ENCODE assay signal across 1 cellular context in the genomic region with DNA sequence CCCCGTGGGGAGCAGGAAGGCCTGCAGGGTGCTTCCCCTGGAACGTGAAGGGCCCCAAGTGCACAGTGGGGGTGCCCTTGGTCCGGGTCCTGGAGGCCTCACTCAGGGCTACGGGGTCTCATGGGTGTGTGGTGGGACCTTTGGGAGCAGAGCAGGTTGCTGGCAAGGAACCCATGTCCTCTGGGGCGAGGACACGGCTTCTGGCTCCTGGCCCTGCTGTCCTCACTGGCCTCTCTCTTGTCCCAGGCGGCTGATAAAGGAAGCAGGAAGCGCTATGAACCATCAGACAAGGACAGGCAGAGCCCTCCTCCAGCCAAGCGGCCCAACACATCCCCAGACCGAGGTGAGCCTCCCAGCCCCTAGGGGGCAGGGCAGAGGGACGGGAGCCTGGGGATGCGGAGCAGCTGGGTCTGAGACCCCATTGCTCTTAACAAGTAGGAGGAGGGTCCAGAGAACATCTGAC.
TF ChIP-seq lines count a peak whose summit lies in the region.

No MANE protein-coding gene starts in this region.

TF ChIP-seq in K562, 482 proteins besides CTCF, POLR2A, EP300 and RAD21 (continued from another document):
- TF ChIP-seq, protein P1, sequence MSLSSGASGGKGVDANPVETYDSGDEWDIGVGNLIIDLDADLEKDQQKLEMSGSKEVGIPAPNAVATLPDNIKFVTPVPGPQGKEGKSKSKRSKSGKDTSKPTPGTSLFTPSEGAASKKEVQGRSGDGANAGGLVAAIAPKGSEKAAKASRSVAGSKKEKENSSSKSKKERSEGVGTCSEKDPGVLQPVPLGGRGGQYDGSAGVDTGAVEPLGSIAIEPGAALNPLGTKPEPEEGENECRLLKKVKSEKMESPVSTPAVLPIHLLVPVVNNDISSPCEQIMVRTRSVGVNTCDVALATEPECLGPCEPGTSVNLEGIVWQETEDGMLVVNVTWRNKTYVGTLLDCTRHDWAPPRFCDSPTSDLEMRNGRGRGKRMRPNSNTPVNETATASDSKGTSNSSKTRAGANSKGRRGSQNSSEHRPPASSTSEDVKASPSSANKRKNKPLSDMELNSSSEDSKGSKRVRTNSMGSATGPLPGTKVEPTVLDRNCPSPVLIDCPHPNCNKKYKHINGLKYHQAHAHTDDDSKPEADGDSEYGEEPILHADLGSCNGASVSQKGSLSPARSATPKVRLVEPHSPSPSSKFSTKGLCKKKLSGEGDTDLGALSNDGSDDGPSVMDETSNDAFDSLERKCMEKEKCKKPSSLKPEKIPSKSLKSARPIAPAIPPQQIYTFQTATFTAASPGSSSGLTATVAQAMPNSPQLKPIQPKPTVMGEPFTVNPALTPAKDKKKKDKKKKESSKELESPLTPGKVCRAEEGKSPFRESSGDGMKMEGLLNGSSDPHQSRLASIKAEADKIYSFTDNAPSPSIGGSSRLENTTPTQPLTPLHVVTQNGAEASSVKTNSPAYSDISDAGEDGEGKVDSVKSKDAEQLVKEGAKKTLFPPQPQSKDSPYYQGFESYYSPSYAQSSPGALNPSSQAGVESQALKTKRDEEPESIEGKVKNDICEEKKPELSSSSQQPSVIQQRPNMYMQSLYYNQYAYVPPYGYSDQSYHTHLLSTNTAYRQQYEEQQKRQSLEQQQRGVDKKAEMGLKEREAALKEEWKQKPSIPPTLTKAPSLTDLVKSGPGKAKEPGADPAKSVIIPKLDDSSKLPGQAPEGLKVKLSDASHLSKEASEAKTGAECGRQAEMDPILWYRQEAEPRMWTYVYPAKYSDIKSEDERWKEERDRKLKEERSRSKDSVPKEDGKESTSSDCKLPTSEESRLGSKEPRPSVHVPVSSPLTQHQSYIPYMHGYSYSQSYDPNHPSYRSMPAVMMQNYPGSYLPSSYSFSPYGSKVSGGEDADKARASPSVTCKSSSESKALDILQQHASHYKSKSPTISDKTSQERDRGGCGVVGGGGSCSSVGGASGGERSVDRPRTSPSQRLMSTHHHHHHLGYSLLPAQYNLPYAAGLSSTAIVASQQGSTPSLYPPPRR (CRISPR knock-in tag; IDR thresholded peaks at IDR 0.05; ENCODE audit: borderline replicate concordance): no peak
- peak; percentile 95 for TF ChIP-seq CTBP1 (IDR thresholded peaks at IDR 0.05; ENCODE audit: borderline replicate concordance)
- no peak for TF ChIP-seq BRD9 (IDR thresholded peaks at IDR 0.05; ENCODE audit: low read depth, partially characterized antibody)
- no peak for TF ChIP-seq TSC22D4 (tag; IDR thresholded peaks at IDR 0.05)
- TF ChIP-seq POLR2G (IDR thresholded peaks at IDR 0.05; ENCODE audit: low read depth, low read length): peak; percentile 67
- TF ChIP-seq NFIX (CRISPR knock-in tag; IDR thresholded peaks at IDR 0.05; ENCODE audit: low read depth): no peak
- TF ChIP-seq SREBF1 (IDR thresholded peaks at IDR 0.05; ENCODE audit: borderline replicate concordance, low read depth, low read length): no peak
- no peak for TF ChIP-seq CBX5 (IDR thresholded peaks at IDR 0.05; ENCODE audit: borderline replicate concordance, low read depth)
- TF ChIP-seq, protein P2, sequence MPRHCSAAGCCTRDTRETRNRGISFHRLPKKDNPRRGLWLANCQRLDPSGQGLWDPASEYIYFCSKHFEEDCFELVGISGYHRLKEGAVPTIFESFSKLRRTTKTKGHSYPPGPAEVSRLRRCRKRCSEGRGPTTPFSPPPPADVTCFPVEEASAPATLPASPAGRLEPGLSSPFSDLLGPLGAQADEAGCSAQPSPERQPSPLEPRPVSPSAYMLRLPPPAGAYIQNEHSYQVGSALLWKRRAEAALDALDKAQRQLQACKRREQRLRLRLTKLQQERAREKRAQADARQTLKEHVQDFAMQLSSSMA (CRISPR knock-in tag; IDR thresholded peaks at IDR 0.05): no peak
- TF ChIP-seq GATAD2A (IDR thresholded peaks at IDR 0.05): 0 out of 2 replicates have a peak, but pooled peaks have one; percentile 29
- TF ChIP-seq IFI16 (CRISPR knock-in tag; IDR thresholded peaks at IDR 0.05): no peak
- peak in 1 of 2 experiments; percentile 55; a peak in 2 of 4 replicates for TF ChIP-seq HDAC1 (IDR thresholded peaks at IDR 0.05)
- TF ChIP-seq ZSCAN29 (IDR thresholded peaks at IDR 0.05): no peak
- TF ChIP-seq ZKSCAN8 (CRISPR knock-in tag; IDR thresholded peaks at IDR 0.05): no peak
- no peak for TF ChIP-seq ZNF561 (CRISPR knock-in tag; conservative IDR thresholded peaks at IDR 0.05)
- TF ChIP-seq CBFA2T2 (conservative IDR thresholded peaks at IDR 0.05): no peak
- no peak for TF ChIP-seq TFAM (CRISPR knock-in tag; conservative IDR thresholded peaks at IDR 0.05)
- TF ChIP-seq DACH1 (IDR thresholded peaks at IDR 0.05; ENCODE audit: partially characterized antibody): peak; percentile 54
- TF ChIP-seq ZNF212 (CRISPR knock-in tag; IDR thresholded peaks at IDR 0.05): no peak
- TF ChIP-seq PYGO2 (tag; IDR thresholded peaks at IDR 0.05): no peak
- TF ChIP-seq KAT7 (CRISPR knock-in tag; IDR thresholded peaks at IDR 0.05; ENCODE audit: borderline replicate concordance): no peak
- TF ChIP-seq, protein P3, sequence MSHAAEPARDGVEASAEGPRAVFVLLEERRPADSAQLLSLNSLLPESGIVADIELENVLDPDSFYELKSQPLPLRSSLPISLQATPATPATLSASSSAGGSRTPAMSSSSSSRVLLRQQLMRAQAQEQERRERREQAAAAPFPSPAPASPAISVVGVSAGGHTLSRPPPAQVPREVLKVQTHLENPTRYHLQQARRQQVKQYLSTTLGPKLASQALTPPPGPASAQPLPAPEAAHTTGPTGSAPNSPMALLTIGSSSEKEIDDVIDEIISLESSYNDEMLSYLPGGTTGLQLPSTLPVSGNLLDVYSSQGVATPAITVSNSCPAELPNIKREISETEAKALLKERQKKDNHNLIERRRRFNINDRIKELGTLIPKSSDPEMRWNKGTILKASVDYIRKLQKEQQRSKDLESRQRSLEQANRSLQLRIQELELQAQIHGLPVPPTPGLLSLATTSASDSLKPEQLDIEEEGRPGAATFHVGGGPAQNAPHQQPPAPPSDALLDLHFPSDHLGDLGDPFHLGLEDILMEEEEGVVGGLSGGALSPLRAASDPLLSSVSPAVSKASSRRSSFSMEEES (CRISPR knock-in tag; IDR thresholded peaks at IDR 0.05): no peak
- TF ChIP-seq, protein P4, sequence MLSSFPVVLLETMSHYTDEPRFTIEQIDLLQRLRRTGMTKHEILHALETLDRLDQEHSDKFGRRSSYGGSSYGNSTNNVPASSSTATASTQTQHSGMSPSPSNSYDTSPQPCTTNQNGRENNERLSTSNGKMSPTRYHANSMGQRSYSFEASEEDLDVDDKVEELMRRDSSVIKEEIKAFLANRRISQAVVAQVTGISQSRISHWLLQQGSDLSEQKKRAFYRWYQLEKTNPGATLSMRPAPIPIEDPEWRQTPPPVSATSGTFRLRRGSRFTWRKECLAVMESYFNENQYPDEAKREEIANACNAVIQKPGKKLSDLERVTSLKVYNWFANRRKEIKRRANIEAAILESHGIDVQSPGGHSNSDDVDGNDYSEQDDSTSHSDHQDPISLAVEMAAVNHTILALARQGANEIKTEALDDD (IDR thresholded peaks at IDR 0.05): no peak
- peak; percentile 70 for TF ChIP-seq RB1 (IDR thresholded peaks at IDR 0.05; ENCODE audit: low read depth)
- TF ChIP-seq FOXP1 (CRISPR knock-in tag; IDR thresholded peaks at IDR 0.05): no peak
- TF ChIP-seq ZNF121 (CRISPR knock-in tag; conservative IDR thresholded peaks at IDR 0.05): no peak
- no peak for TF ChIP-seq ATF1 (CRISPR knock-in tag; IDR thresholded peaks at IDR 0.05)
- no peak; the same call in 1 of the 2 replicates for TF ChIP-seq ATF1 (tag; IDR thresholded peaks at IDR 0.05)
